10 cellular contexts compared by ENCODE assay signal in the genomic region with DNA sequence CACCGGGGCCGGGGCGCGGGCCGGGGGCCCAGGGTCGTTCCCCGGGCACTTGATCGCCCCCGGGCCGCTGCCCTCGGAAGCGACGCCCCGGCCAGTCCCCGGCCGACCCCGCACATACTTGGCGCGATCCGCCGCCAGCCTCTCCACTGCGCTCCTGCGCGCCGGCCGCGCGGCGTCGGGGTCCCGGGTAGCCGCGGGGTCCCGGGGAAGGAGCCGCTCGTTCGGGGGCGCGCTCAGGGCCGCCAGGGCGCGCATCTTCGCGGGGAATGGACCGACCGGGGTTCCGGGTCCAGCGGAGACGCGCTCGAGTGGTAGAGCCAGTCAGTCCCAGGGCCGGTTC. TPM values are rescaled to one million over a fixed set of nuclear protein-coding genes. Genes with fewer than 3 reads are reported as not detected.
A peak's percentile ranks its signal among the peaks of the same experiment; 100 is the strongest.
DNase-seq lines count a peak whose midpoint lies in the region; ATAC-seq and TF ChIP-seq lines count a peak whose summit lies in the region.
"Had no signal": no experiment of that assay in that cellular context is flagged by ENCODE, and none has a peak within 500 bp of the region (broad histone marks: within the 10 kb centered on the region; RNA-seq: fewer than 3 reads in every experiment).

No MANE protein-coding gene starts in this region.

- DNase-seq in stimulated activated naive CD8-positive, alpha-beta T cell treated with anti-CD3 and anti-CD28 coated beads, Interleukin-15, Interleukin-2, amounts not matched to agents 100 U/mL and 50 U/mL, for 24 hours = no peak
- no peak for DNase-seq in type B pancreatic cell (ENCODE audit: extremely low spot score, unreplicated experiment)
- no peak for DNase-seq in DMS153 treated with DMSO at 0.1 percent for 48 hours (lab: John Stamatoyannopoulos, UW; ENCODE audit: unreplicated experiment)
- no peak for DNase-seq in SIG-M5 (lab: John Stamatoyannopoulos, UW)

- ATAC-seq in stimulated activated naive CD8-positive, alpha-beta T cell treated with anti-CD3 and anti-CD28 coated beads, Interleukin-15, Interleukin-2, amounts not matched to agents 100 U/mL and 50 U/mL, for 24 hours = peak; percentile 5
- ATAC-seq in GM19023 (IDR thresholded peaks at IDR 0.05; ENCODE audit: unreplicated experiment) = no peak
- ATAC-seq: GM12878 had no signal

- peak overlapping the region; percentile 79 for H3K4me3 ChIP-seq in HUES48 (ENCODE audit: low read depth, low read length)
- H3K4me3 ChIP-seq: GM12878 had no signal

- H3K36me3 Mint-ChIP-seq in brain = no peaks in the 10 kb centered on the region
- H3K36me3 Mint-ChIP-seq in type B pancreatic cell = no peaks in the 10 kb centered on the region

- H3K9me3 ChIP-seq in HUES48 (ENCODE audit: control insufficient read depth, insufficient read depth, low read length) = no peaks in the 10 kb centered on the region

- H3K27me3 Mint-ChIP-seq in brain (peaks cover 77% of the 10 kb centered on the region), type B pancreatic cell (peaks cover 74% of the 10 kb centered on the region)

- H3K4me3 Mint-ChIP-seq in brain (peak overlapping the region in 3 of 5 experiments; percentile 23 to 76 (median 63)), type B pancreatic cell (no peak overlapping the region)

- H3K27ac Mint-ChIP-seq in brain (no peak overlapping the region), type B pancreatic cell (no peak overlapping the region)

- no peak for TF ChIP-seq CTCF in brain (conservative IDR thresholded peaks at IDR 0.05)
- TF ChIP-seq CTCF in type B pancreatic cell (conservative IDR thresholded peaks at IDR 0.05) = no peak

- H3K9me3 Mint-ChIP-seq in brain = peaks cover 0 to 8% (median 2%) of the 10 kb centered on the region in 5 experiments
- peaks cover 6% of the 10 kb centered on the region for H3K9me3 Mint-ChIP-seq in type B pancreatic cell

- H3K27me3 ChIP-seq in HUES48 (ENCODE audit: control insufficient read depth, insufficient read depth, low read length) = peaks cover 39% of the 10 kb centered on the region
- H3K27me3 ChIP-seq in layer of hippocampus (ENCODE audit: control insufficient read depth, insufficient read depth, low read length) = peaks cover 20% of the 10 kb centered on the region

- peaks cover 21% of the 10 kb centered on the region for H3K4me1 ChIP-seq in HUES48 (ENCODE audit: control insufficient read depth, insufficient read depth, low read length)

- peaks cover 6% of the 10 kb centered on the region for H3K36me3 ChIP-seq in HUES48 (ENCODE audit: control insufficient read depth, insufficient read depth, low read length)

- H3K27ac ChIP-seq in HUES48 (ENCODE audit: low read depth, low read length) = no peak overlapping the region
- peak overlapping the region; percentile 30 for H3K27ac ChIP-seq in layer of hippocampus (ENCODE audit: low read depth, low read length)

- peaks cover 22% of the 10 kb centered on the region for H3K4me1 Mint-ChIP-seq in brain
- H3K4me1 Mint-ChIP-seq in type B pancreatic cell (ENCODE audit: unreplicated experiment) = peaks cover 9% of the 10 kb centered on the region

- H3K9ac ChIP-seq in HUES48 (ENCODE audit: low read depth, low read length) = no peak overlapping the region; the same call in 1 of the 2 replicates

RNA-seq across cellular contexts. Expression of a gene that starts 0.2 kb away (rescaled TPM):
- 1.3 TPM for polyA plus RNA-seq in brain (ENCODE audit: insufficient read depth, low read depth, low replicate concordance)
- 2.3 and 2.6 TPM in 2 replicates for total RNA-seq in type B pancreatic cell (ENCODE audit: low replicate concordance)
- total RNA-seq: GM12878, myocyte had no signal
- polyA plus RNA-seq: GM12878 had no signal
